Comparison of ENCODE assay signal across 19 cellular contexts in genomic region chr9:722388-722980, GRCh38.
DNase-seq lines count a peak whose midpoint lies in the region; ATAC-seq and TF ChIP-seq lines count a peak whose summit lies in the region.
"Had no signal": no experiment of that assay in that cellular context is flagged by ENCODE, and none has a peak within 500 bp of the region (broad histone marks: within the 10 kb centered on the region; RNA-seq: fewer than 3 reads in every experiment).

No MANE protein-coding gene starts in this region.

- H3K27ac Mint-ChIP-seq in MCF 10A (ENCODE audit: low read depth, unreplicated experiment) (peak overlapping the region; percentile 59), nephron progenitor cell (peak overlapping the region; percentile 90)
- H3K27ac Mint-ChIP-seq: B cell; CD4-positive, alpha-beta T cell had no signal

- peaks cover 9% of the 10 kb centered on the region for H3K4me1 ChIP-seq in mammary epithelial cell (ENCODE audit: insufficient read depth, low read length)
- H3K4me1 ChIP-seq in tibial artery, result peaks cover 0 to 99% (median 33%) of the 10 kb centered on the region in 4 donors
- no peaks in the 10 kb centered on the region for H3K4me1 ChIP-seq in foreskin keratinocyte

- peaks cover 20% of the 10 kb centered on the region for H3K36me3 ChIP-seq in mammary epithelial cell (ENCODE audit: insufficient read depth, low read length)
- H3K36me3 ChIP-seq in tibial artery, result no peaks in the 10 kb centered on the region

- H3K4me3 ChIP-seq in mammary epithelial cell (replicated peaks in 1 of 3; ENCODE audit: insufficient read depth in 1 of 3, low read depth in 2 of 3, low read length in 3 of 3), result no peak overlapping the region
- H3K4me3 ChIP-seq in tibial artery, result no peak overlapping the region

- 99% methylated on average over 7 of the region's 7 CpGs for WGBS in mammary epithelial cell (ENCODE audit: low coverage, missing lambda C conversion rate)

- H3K36me3 Mint-ChIP-seq in MCF 10A (ENCODE audit: insufficient read depth, unreplicated experiment) (peaks cover 61% of the 10 kb centered on the region), nephron progenitor cell (ENCODE audit: low read depth) (peaks cover 28% of the 10 kb centered on the region)

- CTCF ChIA-PET in MCF 10A (lab: Yijun Ruan, JAX), result no interaction called here
- CTCF ChIA-PET in mammary epithelial cell (lab: Charles Lee; ENCODE audit: low non-redundant PET), result no interaction called here

- H3K79me2 ChIP-seq in mammary epithelial cell (ENCODE audit: insufficient read depth, low read length), result peaks cover 96% of the 10 kb centered on the region

- in situ Hi-C loops in mammary epithelial cell (cut with MboI; ENCODE audit: low sequenced_read_pairs in 2 of 2), result no loop called here

- H3K4me3 Mint-ChIP-seq in MCF 10A (ENCODE audit: unreplicated experiment), result no peak overlapping the region
- H3K4me3 Mint-ChIP-seq in nephron progenitor cell, result no peak overlapping the region
- H3K4me3 Mint-ChIP-seq: B cell; CD4-positive, alpha-beta T cell had no signal

- H2AFZ ChIP-seq in mammary epithelial cell (ENCODE audit: low read depth, low read length), result no peak overlapping the region

- ATAC-seq in foreskin keratinocyte, result no peak

- H3K27ac ChIP-seq in mammary epithelial cell (ENCODE audit: insufficient read depth, low read depth, low read length), result no peak overlapping the region
- peak overlapping the region; percentile 68 for H3K27ac ChIP-seq in caudate nucleus (ENCODE audit: low read depth, low read length)
- H3K27ac ChIP-seq in tibial artery, result peak overlapping the region; percentile 69 to 77
- H3K27ac ChIP-seq in foreskin keratinocyte, result no peak overlapping the region
- H3K27ac ChIP-seq: 22Rv1 had no signal

- intact Hi-C loops in MCF 10A (cut with micrococcal nuclease) (no loop called here), mammary epithelial cell (cut with micrococcal nuclease) (no loop called here), tibial artery (cut with DNase I; ENCODE audit: low total_unique reads) (no loop called here)

- DNase-seq in MCF 10A (ENCODE audit: unreplicated experiment) (no peak), mammary epithelial cell (no peak), caudate nucleus (lab: John Stamatoyannopoulos, UW) (no peak), nephron progenitor cell (no peak), tibial artery (no peak), NCI-H2196 (lab: John Stamatoyannopoulos, UW; ENCODE audit: unreplicated experiment) (no peak), foreskin keratinocyte (no peak), activated gamma-delta T cell treated with Interleukin-2 at 50 U/mL for 16 hours (no peak)
- DNase-seq: CD4-positive, alpha-beta T cell; DMS79; H7; IMR-90; Karpas-422; NCI-H1105; NCI-H187 treated with DMSO at 0.1 percent for 48 hours; NCI-H748 treated with DMSO at 0.1 percent for 48 hours; OCI-M1 had no signal

- no peak overlapping the region for H3K9ac ChIP-seq in mammary epithelial cell (ENCODE audit: insufficient read depth, low read length)

- no peaks in the 10 kb centered on the region for H3K9me3 ChIP-seq in mammary epithelial cell (replicated peaks; ENCODE audit: insufficient read depth, low read length)
- H3K9me3 ChIP-seq in tibial artery, result no peaks in the 10 kb centered on the region

- TF ChIP-seq CTCF in MCF 10A (IDR thresholded peaks at IDR 0.05; ENCODE audit: unreplicated experiment), result no peak
- no peak for TF ChIP-seq CTCF in mammary epithelial cell (conservative IDR thresholded peaks at IDR 0.05 in 1 of 2, IDR thresholded peaks at IDR 0.05 in 1 of 2; ENCODE audit: extremely low read depth in 1 of 2, insufficient read depth in 1 of 2, low read depth in 1 of 2, low read length in 2 of 2)
- TF ChIP-seq CTCF in nephron progenitor cell (IDR thresholded peaks at IDR 0.05), result no peak
- no peak for TF ChIP-seq CTCF in tibial artery (IDR thresholded peaks at IDR 0.05)
- TF ChIP-seq CTCF in foreskin keratinocyte (conservative IDR thresholded peaks at IDR 0.05), result no peak

- H3K9me3 Mint-ChIP-seq in MCF 10A (ENCODE audit: unreplicated experiment) (no peaks in the 10 kb centered on the region), nephron progenitor cell (no peaks in the 10 kb centered on the region)
- H3K9me3 Mint-ChIP-seq: CD4-positive, alpha-beta T cell had no signal

- H3K4me1 Mint-ChIP-seq in MCF 10A (ENCODE audit: insufficient read depth, unreplicated experiment), result peaks cover 15% of the 10 kb centered on the region
- peaks cover 47% of the 10 kb centered on the region for H3K4me1 Mint-ChIP-seq in nephron progenitor cell
- H3K4me1 Mint-ChIP-seq: B cell had no signal

- no peak overlapping the region for H3K4me2 ChIP-seq in mammary epithelial cell (ENCODE audit: insufficient read depth, low read depth, low read length)

- BruUV-seq in MCF 10A (replicated peaks; lab: Mats Ljungman, UMichigan) (no TSS peak), mammary epithelial cell (replicated peaks; lab: Mats Ljungman, UMichigan) (no TSS peak)

- dilution Hi-C loops in mammary epithelial cell (cut with HindIII; ENCODE audit: low sequenced_read_pairs), result no loop called here

- H3K27me3 Mint-ChIP-seq in MCF 10A (ENCODE audit: insufficient read depth, unreplicated experiment), result no peaks in the 10 kb centered on the region
- peaks cover 3% of the 10 kb centered on the region for H3K27me3 Mint-ChIP-seq in nephron progenitor cell (ENCODE audit: low read depth, poor library complexity)
- H3K27me3 Mint-ChIP-seq: B cell; CD4-positive, alpha-beta T cell had no signal

- H4K20me1 ChIP-seq in mammary epithelial cell (ENCODE audit: insufficient read depth, low read length), result no peaks in the 10 kb centered on the region

- POLR2A ChIA-PET in MCF 10A (lab: Yijun Ruan, JAX), result interaction anchor here (0.6 to 1.7 kb wide), 4 partner anchors 10 to 38 kb away, joined by 3 to 6 read pairs (median 4); no protein-coding TSS in a partner anchor

- H3K27me3 ChIP-seq in mammary epithelial cell (ENCODE audit: insufficient read depth, low read length) (no peaks in the 10 kb centered on the region), tibial artery (no peaks in the 10 kb centered on the region), foreskin keratinocyte (no peaks in the 10 kb centered on the region)

Comparison
In these comparisons a context has a peak if more than half of its experiments do, and no peak if none do; other contexts are left out.
1. H3K27ac ChIP-seq: peak in caudate nucleus (single experiment) and tibial artery (2 of 2); none in mammary epithelial cell (single experiment) and foreskin keratinocyte (single experiment).